Comparison of ENCODE assay signal across 8 cellular contexts in the genomic region with DNA sequence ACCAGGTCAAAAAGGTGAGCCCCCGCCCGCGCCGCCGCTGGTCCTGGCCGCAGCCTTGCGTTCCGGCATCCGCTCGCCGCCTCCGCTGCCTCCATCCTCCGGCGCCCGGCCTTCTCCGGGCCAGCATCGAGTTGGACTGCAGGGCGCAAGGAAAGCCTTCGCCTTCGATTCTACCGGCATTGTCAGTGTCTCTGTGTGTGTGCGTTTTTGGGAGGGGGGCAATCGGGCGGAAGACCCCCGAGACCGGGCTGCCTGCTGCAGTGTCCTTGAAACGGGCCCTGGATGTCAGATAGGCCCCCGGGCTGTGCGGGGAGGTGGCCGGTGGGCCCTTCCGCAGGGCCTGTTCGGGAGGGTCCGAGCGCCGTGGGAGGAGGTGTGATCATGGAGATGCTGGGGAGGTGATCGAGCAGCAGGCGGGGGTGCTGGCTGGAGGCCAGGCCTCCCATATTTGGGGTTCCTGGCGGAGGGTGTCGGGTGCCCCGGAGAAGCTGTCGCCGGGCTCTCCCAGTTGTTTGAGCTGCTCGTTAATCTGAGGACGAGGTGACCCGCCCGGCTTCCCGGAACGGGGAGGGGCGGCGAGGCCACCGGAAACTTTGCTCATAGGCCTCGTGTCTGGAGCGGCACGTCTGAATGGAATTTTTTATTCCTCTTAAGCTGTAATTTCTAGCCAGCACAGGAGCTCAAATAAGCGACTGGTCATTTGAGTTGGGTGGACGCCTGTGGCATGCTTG. TPM values are rescaled to one million over a fixed set of nuclear protein-coding genes. Genes with fewer than 3 reads are reported as not detected.
DNase-seq lines count a peak whose midpoint lies in the region; ATAC-seq and TF ChIP-seq lines count a peak whose summit lies in the region.

No MANE protein-coding gene starts in this region.

- POLR2A ChIA-PET in AG04450 (lab: Yijun Ruan, JAX), result interaction anchor here (0.6 to 1.1 kb wide), 2 partner anchors 84 to 91 kb away, joined by 3 read pairs; no protein-coding TSS in a partner anchor

- TF ChIP-seq CTCF in AG04450 (IDR thresholded peaks at IDR 0.05; ENCODE audit: low read depth, low read length) (no peak), VCaP (conservative IDR thresholded peaks at IDR 0.05) (no peak), brain microvascular endothelial cell (IDR thresholded peaks at IDR 0.05; ENCODE audit: low read depth, low read length, missing control alignments) (no peak)

- DNase-seq in AG04450 (ENCODE audit: low read depth, low spot score), result no peak
- peak; percentile 59 for DNase-seq in brain microvascular endothelial cell
- DNase-seq in islet precursor cell, result peak; percentile 65
- DNase-seq in stimulated activated CD4-positive, alpha-beta T cell treated with anti-CD3 and anti-CD28 coated beads, Interleukin-1b, Interleukin-23, amount 100 ng/mL, for 24 hours (ENCODE audit: low read depth in 4 of 4, low spot score in 1 of 4), result peak; percentile 36 to 77 (median 58)
- DNase-seq in NCI-H345 (lab: John Stamatoyannopoulos, UW), result no peak

- H3K4me3 ChIP-seq in AG04450 (ENCODE audit: low read depth, low read length), result peak overlapping the region; percentile 83
- peak overlapping the region; percentile 76 for H3K4me3 ChIP-seq in brain microvascular endothelial cell (ENCODE audit: low read depth, low read length)

- H3K9me3 ChIP-seq in AG04450 (ENCODE audit: control insufficient read depth, insufficient read depth, low read length), result no peaks in the 10 kb centered on the region; the same call in 1 of the 2 replicates

- H3K36me3 ChIP-seq in brain microvascular endothelial cell (replicated peaks), result no peaks in the 10 kb centered on the region

- peak; percentile 20 for ATAC-seq in GM19035 (IDR thresholded peaks at IDR 0.05; ENCODE audit: unreplicated experiment)
- peak; percentile 10 for ATAC-seq in HG03378 (IDR thresholded peaks at IDR 0.05; ENCODE audit: unreplicated experiment)

- no peaks in the 10 kb centered on the region for H3K27me3 ChIP-seq in AG04450 (ENCODE audit: control insufficient read depth, insufficient read depth, low read length)
- no peaks in the 10 kb centered on the region for H3K27me3 ChIP-seq in brain microvascular endothelial cell (replicated peaks)

- in situ Hi-C loops in brain microvascular endothelial cell (cut with HindIII; ENCODE audit: low pct_ligation_motif_present, low sequenced_read_pairs), result no loop called here

- CTCF ChIA-PET in AG04450 (lab: Charles Lee), result interaction anchor here (0.6 to 0.9 kb wide), 2 partner anchors 36 to 74 kb away, joined by 3 to 4 read pairs; no protein-coding TSS in a partner anchor

- H3K27ac ChIP-seq in AG04450 (ENCODE audit: low read depth, low read length), result peak overlapping the region; percentile 47
- peak overlapping the region; percentile 97 for H3K27ac ChIP-seq in VCaP
- peak overlapping the region; percentile 61 for H3K27ac ChIP-seq in brain microvascular endothelial cell

RNA-seq across cellular contexts. Expression of a gene that starts 40.9 kb away (rescaled TPM):
- polyA plus RNA-seq in AG04450 (2011; rRNA removed), result 31.9 and 37.4 TPM in 2 replicates
- polyA minus RNA-seq in AG04450 (2011; rRNA and poly(A)+ RNA removed), result 51.6 and 57.3 TPM in 2 replicates

Comparison
In these comparisons a context has a peak if more than half of its experiments do, and no peak if none do; other contexts are left out.
1. DNase-seq: peak in brain microvascular endothelial cell (single experiment), islet precursor cell (single experiment) and stimulated activated CD4-positive, alpha-beta T cell treated with anti-CD3 and anti-CD28 coated beads, Interleukin-1b, Interleukin-23, amount 100 ng/mL, for 24 hours (4 of 4); none in AG04450 (single experiment) and NCI-H345 (single experiment).
2. H3K27ac ChIP-seq: peak in every context shown above with its lines; median percentile 97 in VCaP; 61 in brain microvascular endothelial cell; 47 in AG04450.